ENCODE assay signal across 8 cellular contexts in the genomic region with DNA sequence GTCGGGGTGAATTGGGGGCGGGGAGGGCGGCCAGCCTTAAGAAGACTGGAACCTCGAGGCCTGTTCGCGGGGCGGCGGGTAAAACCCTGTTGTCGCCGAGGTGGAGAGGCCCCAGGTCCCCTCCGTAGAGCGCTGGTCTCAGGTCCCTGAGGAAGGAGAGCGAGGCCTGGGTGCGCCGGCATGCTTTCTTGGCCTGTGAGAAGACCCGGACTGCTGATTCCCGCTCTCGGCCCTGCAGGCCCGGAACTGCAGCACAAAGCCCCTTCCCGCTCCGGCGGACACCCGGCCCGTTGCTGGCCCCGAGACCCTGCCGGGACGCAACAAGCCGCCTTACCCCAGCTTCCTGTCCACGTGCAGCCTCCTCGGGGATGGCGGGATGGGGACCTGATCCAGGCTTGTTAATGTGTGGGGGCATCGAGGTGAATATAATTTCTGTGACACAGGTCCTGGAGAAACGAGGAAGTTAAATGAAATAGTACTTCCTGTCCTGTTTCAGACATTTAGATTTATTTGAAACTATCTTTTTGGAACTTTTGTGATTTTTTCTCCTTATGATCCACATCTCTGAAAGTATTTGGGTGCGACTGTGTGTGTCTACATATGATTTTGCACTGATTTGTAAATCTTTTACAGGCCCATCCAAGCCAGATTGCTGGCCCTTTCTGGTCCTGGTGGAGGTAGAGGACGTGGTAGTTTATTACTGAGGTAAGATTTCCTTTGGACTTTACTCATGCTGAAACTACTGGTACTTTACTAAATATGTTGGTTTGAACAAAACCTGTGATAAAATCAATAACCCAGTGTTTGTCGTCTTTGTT. TPM values are rescaled to one million over a fixed set of nuclear protein-coding genes. Genes with fewer than 3 reads are reported as not detected.
A peak's percentile ranks its signal among the peaks of the same experiment; 100 is the strongest.
DNase-seq lines count a peak whose midpoint lies in the region; ATAC-seq and TF ChIP-seq lines count a peak whose summit lies in the region.

No MANE protein-coding gene starts in this region.

- H3K4me3 ChIP-seq in NB4 (ENCODE audit: low read depth, low read length): peak overlapping the region; percentile 99

- intact Hi-C loops in left ventricle myocardium superior (cut with micrococcal nuclease) (no loop called here), sciatic nerve (cut with DNase I) (no loop called here)

- TF ChIP-seq CTCF in NB4 (IDR thresholded peaks at IDR 0.05; ENCODE audit: low read depth, low read length): no peak

- ATAC-seq in left ventricle myocardium superior (peak; percentile 19), sciatic nerve (peak; percentile 18)

- DNase-seq in NCI-H82 (lab: John Stamatoyannopoulos, UW) (peak; percentile 56), NCI-H82 treated with DMSO at 0.1 percent for 48 hours (lab: John Stamatoyannopoulos, UW; ENCODE audit: unreplicated experiment) (no peak), HCEC 1CT (peak; percentile 17), NB4 (ENCODE audit: low read depth) (peak; percentile 71), left ventricle myocardium superior (no peak), sciatic nerve (ENCODE audit: low spot score) (no peak), AML-193 (lab: John Stamatoyannopoulos, UW) (no peak)
- peak; percentile 9 for DNase-seq in activated gamma-delta T cell treated with anti-CD3 and anti-CD28 coated beads, Interleukin-2, amount 50 U/mL, for 16 hours (ENCODE audit: low read depth)

- no peak for TF ChIP-seq POLR2A in NB4 (IDR thresholded peaks at IDR 0.05; ENCODE audit: extremely low read depth, insufficient read length)

RNA-seq across cellular contexts. Expression of gene PNN, which starts 0.6 kb away (rescaled TPM):
- total RNA-seq in left ventricle myocardium superior: 29.0 TPM
- total RNA-seq in sciatic nerve: 71.9 TPM

RNA-seq across cellular contexts. Expression of gene TRAPPC6B, which starts 5.5 kb away (rescaled TPM):
- total RNA-seq in left ventricle myocardium superior (22.8 TPM), sciatic nerve (28.6 TPM)

RNA-seq across cellular contexts. Expression of gene MIA2, which starts 58.1 kb away (rescaled TPM):
- 26.5 TPM for total RNA-seq in left ventricle myocardium superior
- total RNA-seq in sciatic nerve: 23.0 TPM

Comparison
In these comparisons a context has a peak if more than half of its experiments do, and no peak if none do; other contexts are left out.
1. DNase-seq: peak in NCI-H82 (single experiment), HCEC 1CT (single experiment), NB4 (single experiment) and activated gamma-delta T cell treated with anti-CD3 and anti-CD28 coated beads, Interleukin-2, amount 50 U/mL, for 16 hours (single experiment); none in NCI-H82 treated with DMSO at 0.1 percent for 48 hours (single experiment), left ventricle myocardium superior (single experiment), sciatic nerve (single experiment) and AML-193 (0 of 2).